In genomic region chr1:236303675-236304074, GRCh38 we compare ENCODE assay signal across 12 cellular contexts. TPM values are rescaled to one million over a fixed set of nuclear protein-coding genes. Genes with fewer than 3 reads are reported as not detected.
A peak's percentile ranks its signal among the peaks of the same experiment; 100 is the strongest.
DNase-seq lines count a peak whose midpoint lies in the region; ATAC-seq and TF ChIP-seq lines count a peak whose summit lies in the region.
"Had no signal": no experiment of that assay in that cellular context is flagged by ENCODE, and none has a peak within 500 bp of the region (broad histone marks: within the 10 kb centered on the region; RNA-seq: fewer than 3 reads in every experiment).

No MANE protein-coding gene starts in this region.

- no peak for TF ChIP-seq POLR2A in uterus (IDR thresholded peaks at IDR 0.05)

- H3K36me3 ChIP-seq in DOHH2 (ENCODE audit: control insufficient read depth, low read length) (no peaks in the 10 kb centered on the region), uterus (no peaks in the 10 kb centered on the region)
- H3K36me3 ChIP-seq: BLaER1 treated with 17β-estradiol and CSF1 and Interleukin-3, amounts not matched to agents 10 nM and 100 nM had no signal

- H3K4me1 ChIP-seq in DOHH2 (ENCODE audit: control insufficient read depth, low read length) (0 out of 2 replicates have a peak, but pooled peaks cover 3% of the 10 kb centered on the region), uterus (no peaks in the 10 kb centered on the region)
- H3K4me1 ChIP-seq: testis had no signal

- H3K27ac ChIP-seq in DOHH2 (ENCODE audit: low read depth, low read length) (no peak overlapping the region), uterus (no peak overlapping the region)
- H3K27ac ChIP-seq: BLaER1 treated with 17β-estradiol and CSF1 and Interleukin-3, amounts not matched to agents 10 nM and 100 nM; hepatocyte; testis had no signal

- no peak overlapping the region for H3K4me3 ChIP-seq in DOHH2 (ENCODE audit: low read length)
- no peak overlapping the region for H3K4me3 ChIP-seq in uterus
- H3K4me3 ChIP-seq: BLaER1 treated with 17β-estradiol and CSF1 and Interleukin-3, amounts not matched to agents 10 nM and 100 nM; hepatocyte; testis had no signal

- DNase-seq in UCSD-AML1 (lab: John Stamatoyannopoulos, UW; ENCODE audit: unreplicated experiment): peak; percentile 13
- DNase-seq in cerebellum (ENCODE audit: low spot score): no peak
- no peak for DNase-seq in NCI-H2107 (lab: John Stamatoyannopoulos, UW)
- no peak for DNase-seq in uterus
- DNase-seq in NCI-H446 treated with DMSO at 0.1 percent for 48 hours (lab: John Stamatoyannopoulos, UW): no peak
- DNase-seq: NCI-H2171, testis had no signal

- peak; percentile 43 for TF ChIP-seq CTCF in DOHH2 (IDR thresholded peaks at IDR 0.05; ENCODE audit: low read depth, low read length, poor library complexity, severe bottlenecking)
- TF ChIP-seq CTCF in uterus (IDR thresholded peaks at IDR 0.05): no peak

- no peaks in the 10 kb centered on the region for H3K9me2 ChIP-seq in DOHH2 (replicated peaks; ENCODE audit: control insufficient read depth, low read length)

- no peaks in the 10 kb centered on the region for H3K79me2 ChIP-seq in DOHH2 (ENCODE audit: control insufficient read depth, low read length)
- H3K79me2 ChIP-seq: hepatocyte had no signal

- H3F3A ChIP-seq in DOHH2 (ENCODE audit: control insufficient read depth, insufficient read depth): no peaks in the 10 kb centered on the region

- H3K9me3 ChIP-seq in DOHH2 (ENCODE audit: control insufficient read depth, insufficient read depth, low read length) (no peaks in the 10 kb centered on the region), uterus (no peaks in the 10 kb centered on the region)
- H3K9me3 ChIP-seq: testis had no signal

- no peak overlapping the region for H3K4me2 ChIP-seq in DOHH2 (ENCODE audit: low read length)
- H3K4me2 ChIP-seq: hepatocyte had no signal

- intact Hi-C loops in uterus (cut with DNase I; ENCODE audit: low total_unique reads): no loop called here

- no peaks in the 10 kb centered on the region for H4K20me1 ChIP-seq in DOHH2 (ENCODE audit: control insufficient read depth, insufficient read depth, low read depth, low read length)
- H4K20me1 ChIP-seq: BLaER1 treated with 17β-estradiol and CSF1 and Interleukin-3, amounts not matched to agents 10 nM and 100 nM had no signal

- H3K27me3 ChIP-seq in DOHH2 (ENCODE audit: control insufficient read depth, low read length) (no peaks in the 10 kb centered on the region), uterus (no peaks in the 10 kb centered on the region)
- H3K27me3 ChIP-seq: BLaER1 treated with 17β-estradiol and CSF1 and Interleukin-3, amounts not matched to agents 10 nM and 100 nM; hepatocyte; testis had no signal

- peak; percentile 70 for ATAC-seq in GM18907 (IDR thresholded peaks at IDR 0.05; ENCODE audit: unreplicated experiment)
- ATAC-seq in HG02885 (IDR thresholded peaks at IDR 0.05; ENCODE audit: poor library complexity, unreplicated experiment): peak; percentile 70

RNA-seq across cellular contexts. Expression of gene ERO1B, which starts 21.9 kb away (rescaled TPM):
- total RNA-seq in cerebellum: 10.6 TPM
- total RNA-seq in uterus: 10 to 100 TPM; 11.5 to 55.8 (median 19.4) TPM
